ENCODE assay signal across 23 cellular contexts in the genomic region with DNA sequence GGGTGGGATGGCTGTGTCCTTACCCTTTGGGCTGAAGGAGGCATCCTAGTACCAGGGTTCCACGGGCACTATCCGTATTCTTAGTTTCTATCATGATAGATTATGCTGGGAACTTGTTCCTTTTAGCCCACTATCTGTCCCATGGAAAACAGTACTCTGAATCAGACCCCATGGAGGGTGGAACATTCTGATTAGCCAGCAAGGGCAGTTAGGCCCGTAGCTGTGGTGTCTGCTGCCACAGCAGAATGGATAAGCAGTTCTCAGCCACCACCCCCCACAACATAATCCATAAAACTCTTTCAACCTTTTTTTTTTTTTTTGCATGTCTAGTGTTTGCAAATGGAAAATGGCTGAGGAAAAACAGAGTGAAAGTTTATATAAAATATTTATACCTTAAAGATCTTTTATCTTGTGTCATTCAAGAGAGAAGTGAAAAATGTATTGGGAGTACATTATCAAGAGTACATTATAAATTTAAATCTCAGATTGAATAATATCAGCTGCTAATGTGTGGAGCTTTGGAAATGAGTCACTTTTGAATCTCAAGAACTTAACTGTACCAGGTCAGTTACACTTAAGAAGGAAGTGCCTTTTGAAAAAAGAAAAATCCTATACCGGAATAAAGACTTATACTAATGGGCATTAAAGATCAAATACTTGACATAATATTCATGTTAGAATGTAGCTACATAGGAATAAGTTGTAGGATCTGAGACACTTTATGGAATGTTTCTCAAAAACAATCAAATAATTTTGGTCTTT.
DNase-seq lines count a peak whose midpoint lies in the region; ATAC-seq, FAIRE-seq and TF ChIP-seq lines count a peak whose summit lies in the region.
"Had no signal": no experiment of that assay in that cellular context is flagged by ENCODE, and none has a peak within 500 bp of the region (broad histone marks: within the 10 kb centered on the region; RNA-seq: fewer than 3 reads in every experiment).

No MANE protein-coding gene starts in this region.

- TF ChIP-seq EP300 in A549 (IDR thresholded peaks at IDR 0.05), result no peak

- H3K4me2 ChIP-seq in A549, result 0 out of 3 replicates have a peak overlapping the region, but pooled peaks have one; percentile 1
- no peak overlapping the region for H3K4me2 ChIP-seq in astrocyte (ENCODE audit: low read length)

- H3K4me3 Mint-ChIP-seq in HFFc6 (no peak overlapping the region), astrocyte (ENCODE audit: unreplicated experiment) (no peak overlapping the region)
- H3K4me3 Mint-ChIP-seq: activated CD8-positive, alpha-beta T cell treated with anti-CD3 and anti-CD28 coated beads, Interleukin-2, amount 10 ng/mL, durations not matched to agents 7 days and 5 days; activated naive CD4-positive, alpha-beta T cell treated with anti-CD3 and anti-CD28 coated beads, Interleukin-2, amount 10 ng/mL, durations not matched to agents 7 days and 5 days; activated T-cell treated with anti-CD3 and anti-CD28 coated beads, Interleukin-2, amount 50 U/mL, for 24 hours; immature natural killer cell; T-helper 1 cell treated with Interleukin-12 subunit alpha and Interleukin-12 subunit beta and Interleukin-4 antibody, amounts not matched to agents 30 μg/mL and 1 μg/mL, for 36 hours had no signal

- no peaks in the 10 kb centered on the region for H3K36me3 ChIP-seq in astrocyte (ENCODE audit: insufficient read depth, low read length)
- H3K36me3 ChIP-seq: lower lobe of right lung, neutrophil, uterus had no signal

- DNase-seq in A549 (ENCODE audit: low read depth in 1 of 2, low spot score in 1 of 2) (no peak), HFFc6 (no peak), astrocyte (ENCODE audit: low read depth) (no peak), iris pigment epithelial cell (ENCODE audit: low read depth) (peak; percentile 72), GM20000 (ENCODE audit: low spot score) (no peak), cerebellar cortex (ENCODE audit: low spot score) (no peak), kidney tubule cell (ENCODE audit: low spot score) (no peak)
- DNase-seq: activated CD8-positive, alpha-beta T cell treated with anti-CD3 and anti-CD28 coated beads, Interleukin-2, amount 10 ng/mL, durations not matched to agents 7 days and 5 days; activated naive CD4-positive, alpha-beta T cell treated with anti-CD3 and anti-CD28 coated beads, Interleukin-2, amount 10 ng/mL, durations not matched to agents 7 days and 5 days; activated T-cell treated with anti-CD3 and anti-CD28 coated beads, Interleukin-2, amount 50 U/mL, for 24 hours; immature natural killer cell; KBM-7; lower lobe of right lung; NCI-H1694; NCI-H774; SHP77 treated with DMSO at 0.1 percent for 48 hours; stimulated activated CD8-positive, alpha-beta memory T cell treated with anti-CD3 and anti-CD28 coated beads, Interleukin-4, amount 100 ng/mL, for 48 hours; substantia nigra; uterus had no signal

- H3K4me1 ChIP-seq in A549 (peaks cover 27% of the 10 kb centered on the region), astrocyte (ENCODE audit: insufficient read depth, low read length) (peaks cover 3% of the 10 kb centered on the region)

- no peak overlapping the region for H3K27ac ChIP-seq in A549
- no peak overlapping the region for H3K27ac ChIP-seq in astrocyte (ENCODE audit: low read depth, low read length)
- H3K27ac ChIP-seq: lower lobe of right lung, neutrophil, uterus had no signal

- no peaks in the 10 kb centered on the region for H3K27me3 Mint-ChIP-seq in HFFc6 (ENCODE audit: insufficient read depth)
- H3K27me3 Mint-ChIP-seq in astrocyte (ENCODE audit: low read depth, unreplicated experiment), result peaks cover 31% of the 10 kb centered on the region

- TF ChIP-seq POLR2A in A549 (IDR thresholded peaks at IDR 0.05; ENCODE audit: low read length), result no peak

- H3K9me3 Mint-ChIP-seq in HFFc6 (no peaks in the 10 kb centered on the region), astrocyte (ENCODE audit: unreplicated experiment) (no peaks in the 10 kb centered on the region)
- H3K9me3 Mint-ChIP-seq: activated naive CD4-positive, alpha-beta T cell treated with anti-CD3 and anti-CD28 coated beads, Interleukin-2, amount 10 ng/mL, durations not matched to agents 7 days and 5 days; activated T-cell treated with anti-CD3 and anti-CD28 coated beads, Interleukin-2, amount 50 U/mL, for 24 hours; immature natural killer cell; T-helper 1 cell treated with Interleukin-12 subunit alpha and Interleukin-12 subunit beta and Interleukin-4 antibody, amounts not matched to agents 30 μg/mL and 1 μg/mL, for 36 hours had no signal

- H2AFZ ChIP-seq in astrocyte (ENCODE audit: low read depth, low read length), result no peak overlapping the region

- 85% methylated on average over 4 of the region's 4 CpGs for WGBS in A549 (ENCODE audit: missing lambda C conversion rate)

- H3K4me1 Mint-ChIP-seq in HFFc6 (ENCODE audit: low read depth) (peaks cover 59% of the 10 kb centered on the region), astrocyte (ENCODE audit: low read depth, unreplicated experiment) (peaks cover 23% of the 10 kb centered on the region)

- TF ChIP-seq RAD21 in A549 (conservative IDR thresholded peaks at IDR 0.05 in 1 of 2, IDR thresholded peaks at IDR 0.05 in 1 of 2), result no peak

- H3K4me3 ChIP-seq in A549 (no peak overlapping the region), astrocyte (ENCODE audit: insufficient read depth, low read depth, low read length) (no peak overlapping the region)
- H3K4me3 ChIP-seq: coronary artery, lower lobe of right lung, uterus had no signal

- no peak for FAIRE-seq in A549 (lab: Jason Lieb, UNC)
- FAIRE-seq in astrocyte (lab: Jason Lieb, UNC), result no peak

- TF ChIP-seq CTCF in A549 (IDR thresholded peaks at IDR 0.05) (no peak), HFFc6 (IDR thresholded peaks at IDR 0.05) (no peak), astrocyte (IDR thresholded peaks at IDR 0.05; ENCODE audit: insufficient read depth, low read depth, low read length) (no peak), GM20000 (IDR thresholded peaks at IDR 0.05; ENCODE audit: extremely low read depth, missing control alignments) (no peak)

- H4K20me1 ChIP-seq in astrocyte (ENCODE audit: insufficient read depth, low read length), result peaks cover 2% of the 10 kb centered on the region

- CTCF ChIA-PET in A549 (lab: Yijun Ruan, JAX), result interaction anchor here (0.7 kb wide), 1 partner anchor 13 kb away, joined by 3 read pairs; no protein-coding TSS in a partner anchor

- POLR2A ChIA-PET in A549 (lab: Yijun Ruan, JAX), result no interaction called here

- H3K27me3 ChIP-seq in astrocyte (ENCODE audit: insufficient read depth, low read length), result no peaks in the 10 kb centered on the region
- H3K27me3 ChIP-seq: neutrophil, uterus had no signal

- ATAC-seq in A549, result no peak
- no peak for ATAC-seq in GM19324 (IDR thresholded peaks at IDR 0.05; ENCODE audit: low FRiP score, unreplicated experiment)
- ATAC-seq: activated CD8-positive, alpha-beta T cell treated with anti-CD3 and anti-CD28 coated beads, Interleukin-2, amount 10 ng/mL, durations not matched to agents 7 days and 5 days; lower lobe of right lung had no signal

- H3K9ac ChIP-seq in astrocyte (ENCODE audit: low read length), result no peak overlapping the region

- H3K36me3 Mint-ChIP-seq in HFFc6 (ENCODE audit: low read depth) (no peaks in the 10 kb centered on the region), astrocyte (ENCODE audit: low read depth, unreplicated experiment) (peaks cover 4% of the 10 kb centered on the region)
- H3K36me3 Mint-ChIP-seq: activated naive CD4-positive, alpha-beta T cell treated with anti-CD3 and anti-CD28 coated beads, Interleukin-2, amount 10 ng/mL, durations not matched to agents 7 days and 5 days had no signal

- H3K9me3 ChIP-seq in A549 (no peaks in the 10 kb centered on the region), astrocyte (ENCODE audit: insufficient read depth, low read depth, low read length) (no peaks in the 10 kb centered on the region)
- H3K9me3 ChIP-seq: lower lobe of right lung, neutrophil, uterus had no signal

- H3K27ac Mint-ChIP-seq in HFFc6 (peak overlapping the region; percentile 37), astrocyte (ENCODE audit: unreplicated experiment) (peak overlapping the region; percentile 0)
- H3K27ac Mint-ChIP-seq: activated CD8-positive, alpha-beta T cell treated with anti-CD3 and anti-CD28 coated beads, Interleukin-2, amount 10 ng/mL, durations not matched to agents 7 days and 5 days; activated naive CD4-positive, alpha-beta T cell treated with anti-CD3 and anti-CD28 coated beads, Interleukin-2, amount 10 ng/mL, durations not matched to agents 7 days and 5 days; activated T-cell treated with anti-CD3 and anti-CD28 coated beads, Interleukin-2, amount 50 U/mL, for 24 hours; immature natural killer cell; T-helper 1 cell treated with Interleukin-12 subunit alpha and Interleukin-12 subunit beta and Interleukin-4 antibody, amounts not matched to agents 30 μg/mL and 1 μg/mL, for 36 hours had no signal

- no peaks in the 10 kb centered on the region for H3K79me2 ChIP-seq in astrocyte (ENCODE audit: insufficient read depth, low read length)

TF ChIP-seq in A549, 52 proteins besides CTCF, POLR2A, EP300 and RAD21:
- TF ChIP-seq FOSL2 (IDR thresholded peaks at IDR 0.05) (no peak), FOSL2 (CRISPR knock-in tag; IDR thresholded peaks at IDR 0.05) (no peak), RCOR1 (IDR thresholded peaks at IDR 0.05; ENCODE audit: low read depth, low read length) (no peak), BHLHE40 (IDR thresholded peaks at IDR 0.05; ENCODE audit: low read depth, low read length) (no peak), FOSB (CRISPR knock-in tag; IDR thresholded peaks at IDR 0.05) (no peak), RNF2 (IDR thresholded peaks at IDR 0.05; ENCODE audit: borderline replicate concordance, low read depth) (no peak), NPAS2 (CRISPR knock-in tag; IDR thresholded peaks at IDR 0.05; ENCODE audit: borderline replicate concordance) (no peak), MAZ (IDR thresholded peaks at IDR 0.05; ENCODE audit: borderline replicate concordance, low read depth, low read length) (no peak), MAFK (IDR thresholded peaks at IDR 0.05; ENCODE audit: partially characterized antibody) (no peak)
- TF ChIP-seq, protein P1, sequence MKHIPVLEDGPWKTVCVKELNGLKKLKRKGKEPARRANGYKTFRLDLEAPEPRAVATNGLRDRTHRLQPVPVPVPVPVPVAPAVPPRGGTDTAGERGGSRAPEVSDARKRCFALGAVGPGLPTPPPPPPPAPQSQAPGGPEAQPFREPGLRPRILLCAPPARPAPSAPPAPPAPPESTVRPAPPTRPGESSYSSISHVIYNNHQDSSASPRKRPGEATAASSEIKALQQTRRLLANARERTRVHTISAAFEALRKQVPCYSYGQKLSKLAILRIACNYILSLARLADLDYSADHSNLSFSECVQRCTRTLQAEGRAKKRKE (CRISPR knock-in tag; IDR thresholded peaks at IDR 0.05; ENCODE audit: low read depth), result no peak
